Comparison of ENCODE assay signal across 1 cellular context in genomic region chr2:196390243-196391148, GRCh38.
TF ChIP-seq lines count a peak whose summit lies in the region.

No MANE protein-coding gene starts in this region.

TF ChIP-seq in GM12878, 131 proteins besides CTCF, POLR2A, EP300 and RAD21 (continued from another document):
- no peak for TF ChIP-seq BMI1 (IDR thresholded peaks at IDR 0.05; ENCODE audit: borderline replicate concordance)
- no peak for TF ChIP-seq JUNB (IDR thresholded peaks at IDR 0.05)
